In the genomic region with DNA sequence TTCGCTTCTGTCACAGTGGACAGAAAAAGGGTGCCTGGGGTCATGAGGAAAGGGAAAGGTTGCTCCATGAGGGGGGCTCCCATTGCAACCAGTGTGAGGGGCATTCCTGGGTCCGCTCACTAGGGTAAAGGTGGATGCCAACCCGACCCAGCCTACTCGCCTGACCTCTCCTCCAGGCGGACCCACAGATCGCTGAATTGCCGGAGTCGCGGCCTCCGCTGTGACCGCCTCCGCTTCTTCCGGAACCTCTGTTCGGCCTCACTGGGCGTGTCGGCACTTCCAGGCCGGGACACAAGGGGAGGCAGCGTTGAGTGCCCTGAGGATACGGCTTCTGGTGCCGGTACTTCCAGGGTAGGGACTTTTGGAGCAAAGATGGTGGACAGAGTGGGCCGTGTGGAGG, we compare ENCODE assay signal across 36 cellular contexts. TPM values are rescaled to one million over a fixed set of nuclear protein-coding genes. Genes with fewer than 3 reads are reported as not detected.
"Had no signal": no experiment of that assay in that cellular context is flagged by ENCODE, and none has a peak within 500 bp of the region (broad histone marks: within the 10 kb centered on the region; RNA-seq: fewer than 3 reads in every experiment).

No MANE protein-coding gene starts in this region.

- H3K27me3 ChIP-seq: ascending aorta, cardiac muscle cell, MG63, Peyer's patch, SJSA1 had no signal

- H3K4me3 ChIP-seq: ascending aorta, cardiac muscle cell, MG63, Peyer's patch, SJSA1 had no signal

- ATAC-seq: activated CD4-positive, alpha-beta T cell treated with anti-CD3 and anti-CD28 coated beads for 36 hours; activated CD4-positive, CD25-positive, alpha-beta regulatory T cell treated with anti-CD3 and anti-CD28 coated beads, Interleukin-2, amount 50 U/mL, for 24 hours; activated CD8-positive, alpha-beta T cell treated with anti-CD3 and anti-CD28 coated beads, Interleukin-2, amount 10 ng/mL, durations not matched to agents 7 days and 5 days; PC-3 had no signal

- H3K4me1 ChIP-seq: ascending aorta, Peyer's patch, SJSA1 had no signal

- H3K4me2 ChIP-seq: SK-N-SH had no signal

- H3K9me3 ChIP-seq: ascending aorta, MG63, Peyer's patch, SJSA1, SK-N-SH had no signal

- DNase-seq: activated CD4-positive, alpha-beta T cell treated with anti-CD3 and anti-CD28 coated beads for 36 hours; activated CD4-positive, alpha-beta T cell treated with anti-CD3 and anti-CD28 coated beads, Interleukin-2, amount 10 ng/mL, durations not matched to agents 7 days and 5 days; activated CD4-positive, alpha-beta T cell treated with anti-CD3 and anti-CD28 coated beads, Interleukin-2, amount 50 U/mL, for 48 hours; activated CD8-positive, alpha-beta T cell treated with anti-CD3 and anti-CD28 coated beads, Interleukin-2, amount 10 ng/mL, durations not matched to agents 7 days and 5 days; activated gamma-delta T cell; activated naive CD4-positive, alpha-beta T cell treated with Interleukin-2 at 50 U/mL for 16 hours; activated naive CD8-positive, alpha-beta T cell treated with anti-CD3 and anti-CD28 coated beads, Interleukin-2, amount 10 ng/mL, durations not matched to agents 7 days and 5 days; activated T-cell treated with anti-CD3 and anti-CD28 coated beads, Interleukin-2, amount 50 U/mL, for 24 hours; amygdala; Kasumi-1; KG1; MG63; MV-4-11; NCI-H1092; NCI-H1436 treated with DMSO at 0.1 percent for 48 hours; NCI-H1694 treated with DMSO at 0.1 percent for 48 hours; NCI-H2029 treated with DMSO at 0.1 percent for 48 hours; NCI-H2107; NCI-H2171; NCI-H510A; NCI-H526; NCI-H748 treated with DMSO at 0.1 percent for 48 hours; NK-92 treated with Interleukin-12 subunit alpha and Interleukin-12 subunit beta, amount 100 ng/mL, for 24 hours; PC-3; Peyer's patch; RPMI8226; SHP77 treated with DMSO at 0.1 percent for 48 hours; SK-N-SH had no signal

- H3K27ac ChIP-seq: ascending aorta, cardiac muscle cell, Peyer's patch, SJSA1 had no signal

- H3K9me2 ChIP-seq: SK-N-SH had no signal

- H3K9me3 Mint-ChIP-seq: activated naive CD4-positive, alpha-beta T cell treated with anti-CD3 and anti-CD28 coated beads, Interleukin-2, amount 50 U/mL, for 24 hours; activated T-cell treated with anti-CD3 and anti-CD28 coated beads, Interleukin-2, amount 50 U/mL, for 24 hours; activated T-helper 2 cell treated with anti-CD3 and anti-CD28 coated beads, Interferon-gamma antibody, Interleukin-2, Interleukin-4, amounts not matched to agents 10 μg/mL and 5 μg/mL and 100 μg/mL, durations not matched to agents 14 hours and 24 hours and 36 hours; T-helper 1 cell treated with Interleukin-12 subunit alpha and Interleukin-12 subunit beta and Interleukin-4 antibody, amounts not matched to agents 30 μg/mL and 1 μg/mL, for 36 hours; T-helper 2 cell treated with Interferon-gamma antibody and Interleukin-4, amounts not matched to agents 5 μg/mL and 100 μg/mL, for 36 hours had no signal

- H3K4me3 Mint-ChIP-seq: activated CD4-positive, alpha-beta T cell treated with anti-CD3 and anti-CD28 coated beads for 36 hours; activated CD4-positive, alpha-beta T cell treated with anti-CD3 and anti-CD28 coated beads, Interleukin-2, amount 10 ng/mL, durations not matched to agents 7 days and 5 days; activated CD8-positive, alpha-beta T cell treated with anti-CD3 and anti-CD28 coated beads, Interleukin-2, amount 10 ng/mL, durations not matched to agents 7 days and 5 days; activated naive CD4-positive, alpha-beta T cell treated with anti-CD3 and anti-CD28 coated beads, Interleukin-2, amount 50 U/mL, for 24 hours; activated naive CD8-positive, alpha-beta T cell treated with anti-CD3 and anti-CD28 coated beads, Interleukin-2, amount 10 ng/mL, durations not matched to agents 7 days and 5 days; activated T-cell treated with anti-CD3 and anti-CD28 coated beads, Interleukin-2, amount 50 U/mL, for 24 hours; T-helper 1 cell treated with Interleukin-12 subunit alpha and Interleukin-12 subunit beta and Interleukin-4 antibody, amounts not matched to agents 30 μg/mL and 1 μg/mL, for 36 hours; T-helper 2 cell treated with Interferon-gamma antibody and Interleukin-4, amounts not matched to agents 5 μg/mL and 100 μg/mL, for 36 hours had no signal

- H3K36me3 ChIP-seq: ascending aorta, cardiac muscle cell, MG63, Peyer's patch, SJSA1 had no signal

- H3K27me3 Mint-ChIP-seq: activated CD4-positive, alpha-beta T cell treated with anti-CD3 and anti-CD28 coated beads for 36 hours; activated CD4-positive, alpha-beta T cell treated with anti-CD3 and anti-CD28 coated beads, Interleukin-2, amount 10 ng/mL, durations not matched to agents 7 days and 5 days; activated naive CD4-positive, alpha-beta T cell treated with anti-CD3 and anti-CD28 coated beads, Interleukin-2, amount 50 U/mL, for 24 hours; activated naive CD8-positive, alpha-beta T cell treated with anti-CD3 and anti-CD28 coated beads, Interleukin-2, amount 10 ng/mL, durations not matched to agents 7 days and 5 days; activated T-cell treated with anti-CD3 and anti-CD28 coated beads, Interleukin-2, amount 50 U/mL, for 24 hours had no signal

- H3K27ac Mint-ChIP-seq: activated CD4-positive, alpha-beta T cell treated with anti-CD3 and anti-CD28 coated beads for 36 hours; activated CD4-positive, alpha-beta T cell treated with anti-CD3 and anti-CD28 coated beads, Interleukin-2, amount 10 ng/mL, durations not matched to agents 7 days and 5 days; activated CD8-positive, alpha-beta T cell treated with anti-CD3 and anti-CD28 coated beads, Interleukin-2, amount 10 ng/mL, durations not matched to agents 7 days and 5 days; activated T-cell treated with anti-CD3 and anti-CD28 coated beads, Interleukin-2, amount 50 U/mL, for 24 hours; activated T-helper 2 cell treated with anti-CD3 and anti-CD28 coated beads, Interferon-gamma antibody, Interleukin-2, Interleukin-4, amounts not matched to agents 10 μg/mL and 5 μg/mL and 100 μg/mL, durations not matched to agents 14 hours and 24 hours and 36 hours; T-helper 1 cell treated with Interleukin-12 subunit alpha and Interleukin-12 subunit beta and Interleukin-4 antibody, amounts not matched to agents 30 μg/mL and 1 μg/mL, for 36 hours; T-helper 2 cell treated with Interferon-gamma antibody and Interleukin-4, amounts not matched to agents 5 μg/mL and 100 μg/mL, for 36 hours had no signal

RNA-seq across cellular contexts. Expression of a gene that starts 57.1 kb away (rescaled TPM):
- total RNA-seq: cardiac muscle cell had no signal
- polyA plus RNA-seq: cardiac muscle cell had no signal
